In the genomic region with DNA sequence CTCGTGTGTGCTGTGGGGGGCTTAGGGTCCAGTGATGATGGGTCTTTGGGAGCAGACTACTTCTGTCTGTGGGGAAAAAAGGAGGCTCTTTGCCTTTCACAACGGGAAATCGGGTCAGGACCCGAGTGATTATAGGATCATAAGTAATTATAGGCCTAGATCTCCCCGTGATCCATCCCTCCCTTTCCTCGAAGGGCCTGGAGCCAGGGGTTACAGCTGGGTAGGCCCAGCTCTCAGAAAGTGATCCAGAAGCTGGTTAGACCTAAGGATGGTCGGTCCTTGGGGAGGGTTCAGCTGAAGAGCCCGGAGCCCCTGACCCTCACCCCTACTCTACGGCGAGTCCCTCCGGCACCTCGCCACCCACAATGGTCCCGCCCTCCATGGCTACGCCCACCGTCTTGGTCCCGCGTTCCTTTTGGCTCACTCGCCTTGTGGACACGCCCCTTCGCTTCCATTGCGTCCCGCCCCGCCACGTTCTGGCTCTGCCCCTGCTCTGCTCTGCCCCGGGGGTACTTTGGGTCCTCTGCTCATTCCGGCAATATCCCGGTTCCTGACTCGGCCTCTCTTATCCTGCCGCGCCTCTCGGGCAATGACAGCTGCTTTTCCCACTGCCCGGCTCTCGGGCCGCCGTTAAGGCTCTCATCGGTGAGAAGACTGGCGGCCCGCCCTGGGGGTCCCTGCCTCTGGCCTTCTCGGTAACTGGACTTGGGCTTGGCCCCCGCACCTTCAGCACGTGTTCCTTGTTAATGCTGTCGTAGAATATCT, we compare ENCODE assay signal across 8 cellular contexts. TPM values are rescaled to one million over a fixed set of nuclear protein-coding genes. Genes with fewer than 3 reads are reported as not detected.
DNase-seq lines count a peak whose midpoint lies in the region; ATAC-seq and TF ChIP-seq lines count a peak whose summit lies in the region.

No MANE protein-coding gene starts in this region.

- ATAC-seq in GM21737 (IDR thresholded peaks at IDR 0.05; ENCODE audit: unreplicated experiment) (peak; percentile 55), left colon (peak; percentile 91)

- peak; percentile 36 for DNase-seq in DMS79 (lab: John Stamatoyannopoulos, UW)
- DNase-seq in NCI-H1105 (lab: John Stamatoyannopoulos, UW), result peak; percentile 91
- DNase-seq in activated CD4-positive, alpha-beta T cell treated with anti-CD3 and anti-CD28 coated beads for 24 hours (ENCODE audit: low read depth in 2 of 2), result peak; percentile 67 to 76
- peak; percentile 92 for DNase-seq in chondrocyte (ENCODE audit: low spot score)
- peak; percentile 84 to 89 for DNase-seq in left colon
- peak; percentile 63 to 74 (median 68) for DNase-seq in stimulated activated CD4-positive, alpha-beta T cell treated with anti-CD3 and anti-CD28 coated beads, Interleukin-1b, Interleukin-23, amount 100 ng/mL, for 24 hours (ENCODE audit: low read depth in 4 of 4, low spot score in 1 of 4)
- DNase-seq in NCI-H1048 (lab: John Stamatoyannopoulos, UW), result no peak

- no peaks in the 10 kb centered on the region for H3K36me3 Mint-ChIP-seq in chondrocyte (ENCODE audit: low read depth)

- H3K9me3 Mint-ChIP-seq in chondrocyte (ENCODE audit: low read depth), result no peaks in the 10 kb centered on the region

- H3K4me3 Mint-ChIP-seq in chondrocyte (ENCODE audit: unreplicated experiment), result peak overlapping the region; percentile 89

- no peak for TF ChIP-seq CTCF in chondrocyte (IDR thresholded peaks at IDR 0.05)

- peak overlapping the region; percentile 92 for H3K27ac Mint-ChIP-seq in chondrocyte (ENCODE audit: unreplicated experiment)

- intact Hi-C loops in left colon (cut with DNase I, micrococcal nuclease), result no loop called here

- peaks cover 11% of the 10 kb centered on the region for H3K4me1 Mint-ChIP-seq in chondrocyte (ENCODE audit: low read depth)

- peaks cover 7% of the 10 kb centered on the region for H3K27me3 Mint-ChIP-seq in chondrocyte (ENCODE audit: low read depth)

RNA-seq across cellular contexts. Expression of gene IGSF22, which starts 5.0 kb away (rescaled TPM):
- total RNA-seq in chondrocyte (not detected in 3 replicates), left colon (1 to 10 TPM in 1 of 2 donors, under 1 TPM in 1; 0.81 to 2.0 TPM)

RNA-seq across cellular contexts. Expression of gene TMEM86A, which starts 22.4 kb away (rescaled TPM):
- 3.1 to 3.6 TPM (median 3.5 TPM) in 3 replicates for total RNA-seq in chondrocyte
- total RNA-seq in left colon, result 1 to 10 TPM; 2.0 to 3.3 TPM
